1 cellular context compared by ENCODE assay signal in the genomic region with DNA sequence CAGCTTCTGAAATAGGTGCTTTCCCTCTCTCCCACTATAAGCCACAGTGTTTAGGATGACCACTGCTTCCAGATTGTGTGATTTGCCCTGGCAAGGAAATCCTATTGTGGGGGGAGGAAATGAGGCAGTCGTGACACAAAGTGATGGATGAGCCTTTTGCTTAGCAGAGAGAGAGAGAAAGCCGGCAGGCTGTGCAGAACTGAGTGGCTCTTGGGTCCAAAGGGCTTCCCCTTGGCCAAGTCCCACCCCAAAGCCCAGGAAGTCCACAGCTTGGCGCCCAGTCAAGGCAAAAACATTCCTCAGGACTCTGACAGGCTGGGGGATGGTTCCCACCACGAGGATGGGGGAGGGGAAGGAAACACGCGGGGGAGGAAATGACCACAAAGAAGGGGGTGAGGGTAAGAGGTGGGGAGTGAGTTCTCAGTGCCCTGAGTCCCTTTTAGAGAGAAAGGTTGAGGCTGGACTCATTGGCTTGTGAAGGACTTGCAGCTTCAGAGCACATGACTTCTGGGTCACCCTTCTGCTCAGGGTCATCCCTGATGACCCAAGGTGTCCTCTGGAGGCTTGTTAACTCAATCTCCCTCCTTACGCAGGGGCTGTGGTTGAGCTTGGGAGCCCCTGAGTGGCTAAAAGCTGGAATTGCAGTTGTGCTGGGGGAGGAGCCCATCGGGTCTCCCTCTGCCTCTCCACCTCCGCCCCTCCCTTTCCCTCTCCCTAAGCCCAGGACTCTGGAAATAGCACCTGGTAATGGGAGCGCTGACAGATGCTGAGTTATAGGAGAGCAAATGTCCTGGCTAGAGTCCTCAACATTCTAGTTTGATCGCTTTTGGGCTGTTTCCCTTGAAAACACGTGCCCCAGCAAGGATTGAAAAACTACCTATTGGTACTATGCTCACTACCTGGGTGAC.
TF ChIP-seq lines count a peak whose summit lies in the region.

No MANE protein-coding gene starts in this region.

TF ChIP-seq in K562, 482 proteins besides CTCF, POLR2A, EP300 and RAD21 (continued from another document and continues in another):
- TF ChIP-seq THRA (IDR thresholded peaks at IDR 0.05) = no peak
- TF ChIP-seq MAFG (tag; conservative IDR thresholded peaks at IDR 0.05) = no peak
- TF ChIP-seq SNAPC5 (CRISPR knock-in tag; IDR thresholded peaks at IDR 0.05) = no peak
- TF ChIP-seq E4F1 (CRISPR knock-in tag; IDR thresholded peaks at IDR 0.05; ENCODE audit: borderline replicate concordance) = no peak
- TF ChIP-seq ZNF696 (CRISPR knock-in tag; conservative IDR thresholded peaks at IDR 0.05) = no peak
- TF ChIP-seq, protein P1, sequence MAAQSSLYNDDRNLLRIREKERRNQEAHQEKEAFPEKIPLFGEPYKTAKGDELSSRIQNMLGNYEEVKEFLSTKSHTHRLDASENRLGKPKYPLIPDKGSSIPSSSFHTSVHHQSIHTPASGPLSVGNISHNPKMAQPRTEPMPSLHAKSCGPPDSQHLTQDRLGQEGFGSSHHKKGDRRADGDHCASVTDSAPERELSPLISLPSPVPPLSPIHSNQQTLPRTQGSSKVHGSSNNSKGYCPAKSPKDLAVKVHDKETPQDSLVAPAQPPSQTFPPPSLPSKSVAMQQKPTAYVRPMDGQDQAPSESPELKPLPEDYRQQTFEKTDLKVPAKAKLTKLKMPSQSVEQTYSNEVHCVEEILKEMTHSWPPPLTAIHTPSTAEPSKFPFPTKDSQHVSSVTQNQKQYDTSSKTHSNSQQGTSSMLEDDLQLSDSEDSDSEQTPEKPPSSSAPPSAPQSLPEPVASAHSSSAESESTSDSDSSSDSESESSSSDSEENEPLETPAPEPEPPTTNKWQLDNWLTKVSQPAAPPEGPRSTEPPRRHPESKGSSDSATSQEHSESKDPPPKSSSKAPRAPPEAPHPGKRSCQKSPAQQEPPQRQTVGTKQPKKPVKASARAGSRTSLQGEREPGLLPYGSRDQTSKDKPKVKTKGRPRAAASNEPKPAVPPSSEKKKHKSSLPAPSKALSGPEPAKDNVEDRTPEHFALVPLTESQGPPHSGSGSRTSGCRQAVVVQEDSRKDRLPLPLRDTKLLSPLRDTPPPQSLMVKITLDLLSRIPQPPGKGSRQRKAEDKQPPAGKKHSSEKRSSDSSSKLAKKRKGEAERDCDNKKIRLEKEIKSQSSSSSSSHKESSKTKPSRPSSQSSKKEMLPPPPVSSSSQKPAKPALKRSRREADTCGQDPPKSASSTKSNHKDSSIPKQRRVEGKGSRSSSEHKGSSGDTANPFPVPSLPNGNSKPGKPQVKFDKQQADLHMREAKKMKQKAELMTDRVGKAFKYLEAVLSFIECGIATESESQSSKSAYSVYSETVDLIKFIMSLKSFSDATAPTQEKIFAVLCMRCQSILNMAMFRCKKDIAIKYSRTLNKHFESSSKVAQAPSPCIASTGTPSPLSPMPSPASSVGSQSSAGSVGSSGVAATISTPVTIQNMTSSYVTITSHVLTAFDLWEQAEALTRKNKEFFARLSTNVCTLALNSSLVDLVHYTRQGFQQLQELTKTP (IDR thresholded peaks at IDR 0.05; ENCODE audit: low read depth in 1 of 2, partially characterized antibody in 2 of 2) = peak in 1 of 2 experiments; percentile 95
- no peak for TF ChIP-seq SUPT5H (IDR thresholded peaks at IDR 0.05)
- 0 out of 2 replicates have a peak, but pooled peaks have one; percentile 9 for TF ChIP-seq MBD2 (IDR thresholded peaks at IDR 0.05; ENCODE audit: borderline replicate concordance, low read depth)
- TF ChIP-seq MAFF (IDR thresholded peaks at IDR 0.05; ENCODE audit: low read length) = no peak
- TF ChIP-seq SMARCA4 (IDR thresholded peaks at IDR 0.05) = peak; percentile 82; the same call in 1 of the 2 replicates
- TF ChIP-seq, protein P2, sequence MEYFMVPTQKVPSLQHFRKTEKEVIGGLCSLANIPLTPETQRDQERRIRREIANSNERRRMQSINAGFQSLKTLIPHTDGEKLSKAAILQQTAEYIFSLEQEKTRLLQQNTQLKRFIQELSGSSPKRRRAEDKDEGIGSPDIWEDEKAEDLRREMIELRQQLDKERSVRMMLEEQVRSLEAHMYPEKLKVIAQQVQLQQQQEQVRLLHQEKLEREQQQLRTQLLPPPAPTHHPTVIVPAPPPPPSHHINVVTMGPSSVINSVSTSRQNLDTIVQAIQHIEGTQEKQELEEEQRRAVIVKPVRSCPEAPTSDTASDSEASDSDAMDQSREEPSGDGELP (CRISPR knock-in tag; IDR thresholded peaks at IDR 0.05; ENCODE audit: borderline replicate concordance) = peak; percentile 58
- TF ChIP-seq FUS (optimal IDR thresholded peaks at IDR 0.05; ENCODE audit: low read depth, low read length) = no peak
- TF ChIP-seq GABPB1 (CRISPR knock-in tag; IDR thresholded peaks at IDR 0.05) = 0 out of 2 replicates have a peak, but pooled peaks have one; percentile 19
- TF ChIP-seq LARP7 (IDR thresholded peaks at IDR 0.05) = 0 out of 2 replicates have a peak, but pooled peaks have one; percentile 61
- no peak for TF ChIP-seq POLR2H (tag; IDR thresholded peaks at IDR 0.05; ENCODE audit: low read depth)
- no peak for TF ChIP-seq SNRNP70 (optimal IDR thresholded peaks at IDR 0.05; ENCODE audit: low read depth, low read length)
- TF ChIP-seq TCFL5 (CRISPR knock-in tag; conservative IDR thresholded peaks at IDR 0.05) = no peak
- no peak for TF ChIP-seq ZNF143 (CRISPR knock-in tag; IDR thresholded peaks at IDR 0.05)
- no peak for TF ChIP-seq SAFB (IDR thresholded peaks at IDR 0.05; ENCODE audit: borderline replicate concordance, low read depth, low read length)
- TF ChIP-seq CREB3L1 (IDR thresholded peaks at IDR 0.05; ENCODE audit: borderline replicate concordance, low read depth) = peak; percentile 65; the same call in 1 of the 2 replicates
- peak; percentile 80; the same call in 1 of the 2 replicates for TF ChIP-seq HLTF (IDR thresholded peaks at IDR 0.05)
- TF ChIP-seq ZC3H8 (IDR thresholded peaks at IDR 0.05) = no peak
- TF ChIP-seq ESRRB (CRISPR knock-in tag; IDR thresholded peaks at IDR 0.05; ENCODE audit: borderline replicate concordance) = no peak
- no peak for TF ChIP-seq ADNP (tag; IDR thresholded peaks at IDR 0.05)
- TF ChIP-seq, protein P3, sequence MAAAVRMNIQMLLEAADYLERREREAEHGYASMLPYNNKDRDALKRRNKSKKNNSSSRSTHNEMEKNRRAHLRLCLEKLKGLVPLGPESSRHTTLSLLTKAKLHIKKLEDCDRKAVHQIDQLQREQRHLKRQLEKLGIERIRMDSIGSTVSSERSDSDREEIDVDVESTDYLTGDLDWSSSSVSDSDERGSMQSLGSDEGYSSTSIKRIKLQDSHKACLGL (CRISPR knock-in tag; IDR thresholded peaks at IDR 0.05; ENCODE audit: borderline replicate concordance, poor library complexity, severe bottlenecking) = peak; percentile 2
- no peak for TF ChIP-seq TFAM (CRISPR knock-in tag; conservative IDR thresholded peaks at IDR 0.05)
- TF ChIP-seq ZNF263 (CRISPR knock-in tag; IDR thresholded peaks at IDR 0.05; ENCODE audit: borderline replicate concordance) = peak; percentile 94
- peak; percentile 34 for TF ChIP-seq CCNT2 (IDR thresholded peaks at IDR 0.05; ENCODE audit: borderline replicate concordance, extremely low read depth, insufficient read length, low read depth, low read length)
- TF ChIP-seq DEAF1 (CRISPR knock-in tag; IDR thresholded peaks at IDR 0.05) = peak; percentile 87
- peak; percentile 70; the same call in 1 of the 2 replicates for TF ChIP-seq MAX (CRISPR knock-in tag; IDR thresholded peaks at IDR 0.05)
- no peak for TF ChIP-seq HMGXB4 (CRISPR knock-in tag; IDR thresholded peaks at IDR 0.05)
- 0 out of 2 replicates have a peak, but pooled peaks have one; percentile 16 for TF ChIP-seq CEBPB (tag; IDR thresholded peaks at IDR 0.05)
- no peak for TF ChIP-seq BRF2 (IDR thresholded peaks at IDR 0.05; ENCODE audit: borderline replicate concordance, insufficient read depth, insufficient read length)
- TF ChIP-seq ELF1 (tag; IDR thresholded peaks at IDR 0.05) = peak; percentile 67
- no peak for TF ChIP-seq GTF2A2 (tag; IDR thresholded peaks at IDR 0.05)
- TF ChIP-seq MYNN (IDR thresholded peaks at IDR 0.05) = peak; percentile 69; the same call in 1 of the 2 replicates
- no peak for TF ChIP-seq MYNN (CRISPR knock-in tag; IDR thresholded peaks at IDR 0.05)
- TF ChIP-seq EHMT2 (IDR thresholded peaks at IDR 0.05) = 0 out of 2 replicates have a peak, but pooled peaks have one; percentile 21
- no peak for TF ChIP-seq PHB (CRISPR knock-in tag; IDR thresholded peaks at IDR 0.05)
- no peak for TF ChIP-seq KDM2B (CRISPR knock-in tag; IDR thresholded peaks at IDR 0.05)
- no peak for TF ChIP-seq ZBTB1 (CRISPR knock-in tag; IDR thresholded peaks at IDR 0.05; ENCODE audit: borderline replicate concordance, low read depth)
